In the genomic region with DNA sequence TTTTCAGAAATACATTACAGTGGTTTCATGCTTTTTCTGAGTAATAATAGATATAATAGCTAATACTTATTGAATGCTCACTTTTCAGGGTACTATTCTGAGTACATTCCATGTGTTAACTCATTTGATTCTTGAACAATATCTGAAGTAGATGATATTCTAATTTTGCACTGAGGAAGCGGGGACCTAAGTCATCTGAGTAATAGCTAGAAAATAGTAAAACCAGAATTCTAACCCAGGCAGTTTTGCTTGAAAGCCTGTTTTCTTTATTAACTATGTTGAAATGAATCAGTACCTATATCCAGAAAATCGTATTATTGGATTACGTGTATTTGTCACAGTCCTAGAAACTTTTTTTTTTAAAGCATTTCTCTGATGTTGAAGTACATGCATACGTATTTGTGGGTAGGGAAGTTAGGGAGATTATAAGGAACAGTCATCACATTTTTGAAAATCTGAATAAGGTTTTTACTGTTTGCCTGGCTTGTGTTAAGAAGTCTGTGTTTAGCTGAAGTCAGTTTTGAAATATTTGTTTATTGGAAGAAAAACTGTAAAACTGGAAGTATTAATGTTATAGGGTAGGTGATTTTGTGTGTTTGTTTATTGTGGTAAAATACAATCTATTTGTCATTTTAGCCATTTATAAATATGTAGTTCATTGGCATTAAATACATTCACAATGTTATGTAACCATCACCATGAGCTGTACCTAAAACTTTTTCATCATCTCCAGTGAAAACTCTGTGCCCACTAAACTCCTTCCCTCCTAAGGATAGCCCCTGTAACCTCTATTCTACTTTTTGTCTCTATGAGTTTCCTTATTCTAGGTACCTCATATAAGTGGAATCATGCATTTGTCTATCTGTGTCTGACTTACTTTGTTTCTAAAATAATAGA, we compare ENCODE assay signal across 14 cellular contexts. TPM values are rescaled to one million over a fixed set of nuclear protein-coding genes. Genes with fewer than 3 reads are reported as not detected.
DNase-seq lines count a peak whose midpoint lies in the region; ATAC-seq and TF ChIP-seq lines count a peak whose summit lies in the region.
"Had no signal": no experiment of that assay in that cellular context is flagged by ENCODE, and none has a peak within 500 bp of the region (broad histone marks: within the 10 kb centered on the region; RNA-seq: fewer than 3 reads in every experiment).

No MANE protein-coding gene starts in this region.

- no peaks in the 10 kb centered on the region for H3K9me3 Mint-ChIP-seq in natural killer cell treated with Interleukin-12 subunit alpha and Interleukin-12 subunit beta and Interleukin-15 and Interleukin-18, amount 100 ng/mL, for 72 hours
- H3K9me3 Mint-ChIP-seq in natural killer cell = no peaks in the 10 kb centered on the region
- no peaks in the 10 kb centered on the region for H3K9me3 Mint-ChIP-seq in neural progenitor cell

- ATAC-seq in natural killer cell treated with Interleukin-12 subunit alpha and Interleukin-12 subunit beta and Interleukin-15 and Interleukin-18, amount 100 ng/mL, for 72 hours = peak in 1 of 2 donors; percentile 83
- ATAC-seq in natural killer cell = no peak
- ATAC-seq in HG02588 (IDR thresholded peaks at IDR 0.05; ENCODE audit: unreplicated experiment) = peak; percentile 77
- ATAC-seq in HG03469 (IDR thresholded peaks at IDR 0.05; ENCODE audit: unreplicated experiment) = peak; percentile 81
- ATAC-seq in esophagus mucosa = no peak
- no peak for ATAC-seq in psoas muscle
- ATAC-seq: mucosa of descending colon had no signal

- H3F3A ChIP-seq in neural progenitor cell (ENCODE audit: low read depth) = no peaks in the 10 kb centered on the region

- H3K9ac ChIP-seq in neural progenitor cell = no peak overlapping the region

- TF ChIP-seq CTCF in natural killer cell (IDR thresholded peaks at IDR 0.05) = no peak
- TF ChIP-seq CTCF in neural progenitor cell (IDR thresholded peaks at IDR 0.05) = no peak
- TF ChIP-seq CTCF in psoas muscle (IDR thresholded peaks at IDR 0.05) = no peak

- H2AFZ ChIP-seq in neural progenitor cell (replicated peaks) = no peak overlapping the region

- H3K4me3 ChIP-seq in neural progenitor cell (no peak overlapping the region), psoas muscle (no peak overlapping the region)
- H3K4me3 ChIP-seq: adrenal gland, colonic mucosa, mucosa of descending colon, uterus had no signal

- no peaks in the 10 kb centered on the region for H3K27me3 Mint-ChIP-seq in natural killer cell treated with Interleukin-12 subunit alpha and Interleukin-12 subunit beta and Interleukin-15 and Interleukin-18, amount 100 ng/mL, for 72 hours
- H3K27me3 Mint-ChIP-seq in natural killer cell (ENCODE audit: low read depth in 2 of 2) = no peaks in the 10 kb centered on the region
- no peaks in the 10 kb centered on the region for H3K27me3 Mint-ChIP-seq in neural progenitor cell (ENCODE audit: insufficient read depth, low read depth)

- no peaks in the 10 kb centered on the region for H4K20me1 ChIP-seq in neural progenitor cell (ENCODE audit: low read depth)

- H3K27me3 ChIP-seq in neural progenitor cell (no peaks in the 10 kb centered on the region), psoas muscle (ENCODE audit: insufficient read depth in 3 of 3, low read length in 2 of 3) (no peaks in the 10 kb centered on the region)
- H3K27me3 ChIP-seq: adrenal gland, colonic mucosa, uterus had no signal

- intact Hi-C loops in natural killer cell (cut with micrococcal nuclease) (no loop called here), psoas muscle (cut with DNase I) (no loop called here)

- no peak for DNase-seq in natural killer cell treated with Interleukin-12 subunit alpha and Interleukin-12 subunit beta and Interleukin-15 and Interleukin-18, amount 100 ng/mL, for 72 hours (ENCODE audit: low spot score)
- DNase-seq in natural killer cell (no peak), neural progenitor cell (ENCODE audit: low spot score) (no peak), psoas muscle (no peak)
- DNase-seq in stimulated activated CD8-positive, alpha-beta memory T cell treated with anti-CD3 and anti-CD28 coated beads, Interleukin-4, amount 100 ng/mL, for 48 hours = no peak
- DNase-seq: adrenal gland, colonic mucosa, mucosa of descending colon, NCI-H1092 treated with DMSO at 0.1 percent for 48 hours, NCI-H510A treated with DMSO at 0.1 percent for 48 hours, uterus had no signal

- H3K4me1 ChIP-seq in neural progenitor cell = no peaks in the 10 kb centered on the region
- no peaks in the 10 kb centered on the region for H3K4me1 ChIP-seq in psoas muscle
- H3K4me1 ChIP-seq: colonic mucosa, uterus had no signal

- H3K27ac Mint-ChIP-seq in natural killer cell treated with Interleukin-12 subunit alpha and Interleukin-12 subunit beta and Interleukin-15 and Interleukin-18, amount 100 ng/mL, for 72 hours = no peak overlapping the region
- H3K27ac Mint-ChIP-seq in natural killer cell (no peak overlapping the region), neural progenitor cell (no peak overlapping the region)

- peaks cover 10 to 23% of the 10 kb centered on the region in 2 donors for H3K4me1 Mint-ChIP-seq in natural killer cell treated with Interleukin-12 subunit alpha and Interleukin-12 subunit beta and Interleukin-15 and Interleukin-18, amount 100 ng/mL, for 72 hours (ENCODE audit: low read depth in 2 of 2)
- H3K4me1 Mint-ChIP-seq in natural killer cell (peaks cover 17 to 20% of the 10 kb centered on the region in 2 donors), neural progenitor cell (no peaks in the 10 kb centered on the region)

- H3K4me2 ChIP-seq in neural progenitor cell = no peak overlapping the region

- peaks cover 13% of the 10 kb centered on the region for H3K36me3 ChIP-seq in neural progenitor cell
- H3K36me3 ChIP-seq in psoas muscle (ENCODE audit: insufficient read depth in 1 of 2, low read depth in 1 of 2) = peaks cover 0 to 46% of the 10 kb centered on the region in 2 donors
- H3K36me3 ChIP-seq: uterus had no signal

- H3K36me3 Mint-ChIP-seq in natural killer cell treated with Interleukin-12 subunit alpha and Interleukin-12 subunit beta and Interleukin-15 and Interleukin-18, amount 100 ng/mL, for 72 hours = peaks cover 23% of the 10 kb centered on the region
- H3K36me3 Mint-ChIP-seq in natural killer cell = peaks cover 23% of the 10 kb centered on the region
- H3K36me3 Mint-ChIP-seq in neural progenitor cell = peaks cover 33% of the 10 kb centered on the region

- peak overlapping the region; percentile 4 for H3K4me3 Mint-ChIP-seq in natural killer cell treated with Interleukin-12 subunit alpha and Interleukin-12 subunit beta and Interleukin-15 and Interleukin-18, amount 100 ng/mL, for 72 hours
- no peak overlapping the region for H3K4me3 Mint-ChIP-seq in natural killer cell
- no peak overlapping the region for H3K4me3 Mint-ChIP-seq in neural progenitor cell

- no peaks in the 10 kb centered on the region for H3K9me3 ChIP-seq in neural progenitor cell (ENCODE audit: low read depth)
- H3K9me3 ChIP-seq in psoas muscle = no peaks in the 10 kb centered on the region
- H3K9me3 ChIP-seq: adrenal gland, colonic mucosa, mucosa of descending colon, uterus had no signal

- WGBS in psoas muscle, 3 donors = 91 to 95% (median 94%) methylated on average over 4 of the region's 4 CpGs

- H3K27ac ChIP-seq in neural progenitor cell = no peak overlapping the region
- H3K27ac ChIP-seq in psoas muscle = no peak overlapping the region
- H3K27ac ChIP-seq: adrenal gland, colonic mucosa, uterus had no signal

- no peaks in the 10 kb centered on the region for H3K79me2 ChIP-seq in neural progenitor cell (ENCODE audit: low read depth)

RNA-seq across cellular contexts. Expression of a gene that starts 55.3 kb away (rescaled TPM):
- 10 to 100 TPM; 83.6 to 90.5 TPM for total RNA-seq in natural killer cell treated with Interleukin-12 subunit alpha and Interleukin-12 subunit beta and Interleukin-15 and Interleukin-18, amount 100 ng/mL, for 72 hours
- total RNA-seq in natural killer cell = 10 to 100 TPM; 76.2 to 94.0 (median 85.6) TPM
- total RNA-seq in neural progenitor cell (ENCODE audit: low replicate concordance) = 66.5 and 88.5 TPM in 2 replicates
- 27.1 TPM for total RNA-seq in esophagus mucosa
- total RNA-seq in psoas muscle = 10 to 100 TPM; 27.0 to 30.3 (median 27.6) TPM
- 10 to 100 TPM; 23.5 to 49.6 (median 35.9) TPM for polyA plus RNA-seq in psoas muscle

Comparison
In these comparisons a context has a peak if more than half of its experiments do, and no peak if none do; other contexts are left out.
1. ATAC-seq: peak in HG02588 (single experiment) and HG03469 (single experiment); none in natural killer cell (0 of 3), esophagus mucosa (single experiment) and psoas muscle (0 of 4).